Comparison of ENCODE assay signal across 10 cellular contexts in the genomic region with DNA sequence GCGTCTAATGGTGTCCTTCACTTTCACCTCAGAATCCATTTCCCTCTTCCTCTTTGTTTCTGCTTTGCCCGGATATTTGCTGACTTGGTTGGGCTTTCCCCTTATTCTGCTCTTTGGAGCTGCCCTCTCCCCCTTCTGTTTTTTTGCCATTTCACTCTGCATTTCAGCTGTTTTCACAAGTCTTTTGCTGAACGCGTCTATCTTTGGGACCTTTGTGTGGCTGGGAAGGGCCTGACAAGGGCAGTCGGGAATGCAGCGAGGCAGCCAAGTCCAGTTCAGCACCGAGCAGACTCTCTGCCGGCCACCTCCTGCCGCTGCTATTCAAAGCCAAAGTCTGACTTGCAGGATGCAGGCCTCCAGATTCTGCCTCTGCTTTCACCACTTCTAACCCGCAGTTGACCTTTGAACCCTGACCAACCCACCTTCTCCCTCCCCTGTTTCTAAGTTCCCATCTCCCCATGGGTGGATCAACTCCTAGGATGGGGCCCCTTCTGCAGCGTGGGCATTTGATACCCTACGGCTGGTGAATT. TPM values are rescaled to one million over a fixed set of nuclear protein-coding genes. Genes with fewer than 3 reads are reported as not detected.
A peak's percentile ranks its signal among the peaks of the same experiment; 100 is the strongest.
DNase-seq lines count a peak whose midpoint lies in the region; ATAC-seq and TF ChIP-seq lines count a peak whose summit lies in the region.
"Had no signal": no experiment of that assay in that cellular context is flagged by ENCODE, and none has a peak within 500 bp of the region (broad histone marks: within the 10 kb centered on the region; RNA-seq: fewer than 3 reads in every experiment).

No MANE protein-coding gene starts in this region.

- H3K27me3 ChIP-seq in adipocyte (replicated peaks; ENCODE audit: control insufficient read depth, insufficient read depth, low read length), result no peaks in the 10 kb centered on the region
- no peaks in the 10 kb centered on the region for H3K27me3 ChIP-seq in upper lobe of right lung
- H3K27me3 ChIP-seq: neutrophil had no signal

- ATAC-seq in upper lobe of right lung, result peak; percentile 59
- ATAC-seq in activated T-cell treated with anti-CD3 and anti-CD28 coated beads, Interleukin-2, amount 50 U/mL, for 72 hours (replicated peaks in 1 of 2), result no peak
- no peak for ATAC-seq in stimulated activated effector memory CD8-positive, alpha-beta T cell treated with anti-CD3 and anti-CD28 coated beads, Interleukin-12 subunit alpha, Interleukin-12 subunit beta, amount 100 ng/mL, for 72 hours

- H3K9me3 ChIP-seq in adipocyte (ENCODE audit: control insufficient read depth, low read length) (no peaks in the 10 kb centered on the region), upper lobe of right lung (no peaks in the 10 kb centered on the region)
- H3K9me3 ChIP-seq: neutrophil had no signal

- H3K9me3 Mint-ChIP-seq in activated T-cell treated with anti-CD3 and anti-CD28 coated beads, Interleukin-2, amount 50 U/mL, for 72 hours, result no peaks in the 10 kb centered on the region
- no peaks in the 10 kb centered on the region for H3K9me3 Mint-ChIP-seq in stimulated activated effector memory CD8-positive, alpha-beta T cell treated with anti-CD3 and anti-CD28 coated beads, Interleukin-12 subunit alpha, Interleukin-12 subunit beta, amount 100 ng/mL, for 72 hours
- H3K9me3 Mint-ChIP-seq: activated CD4-positive, alpha-beta T cell treated with anti-CD3 and anti-CD28 coated beads, Interleukin-2, amount 10 ng/mL, durations not matched to agents 24 days and 14 days had no signal

- H3K4me3 ChIP-seq in adipocyte (ENCODE audit: low read length) (peak overlapping the region; percentile 60), fibroblast of villous mesenchyme (ENCODE audit: low read depth, low read length) (no peak overlapping the region), upper lobe of right lung (no peak overlapping the region)

- H3K4me1 Mint-ChIP-seq in activated T-cell treated with anti-CD3 and anti-CD28 coated beads, Interleukin-2, amount 50 U/mL, for 72 hours (ENCODE audit: low read depth), result no peaks in the 10 kb centered on the region
- no peaks in the 10 kb centered on the region for H3K4me1 Mint-ChIP-seq in stimulated activated effector memory CD8-positive, alpha-beta T cell treated with anti-CD3 and anti-CD28 coated beads, Interleukin-12 subunit alpha, Interleukin-12 subunit beta, amount 100 ng/mL, for 72 hours
- H3K4me1 Mint-ChIP-seq: activated CD4-positive, alpha-beta T cell treated with anti-CD3 and anti-CD28 coated beads, Interleukin-2, amount 10 ng/mL, durations not matched to agents 24 days and 14 days had no signal

- intact Hi-C loops in upper lobe of right lung (cut with DNase I), result no loop called here

- H3K27ac Mint-ChIP-seq in activated T-cell treated with anti-CD3 and anti-CD28 coated beads, Interleukin-2, amount 50 U/mL, for 72 hours, result no peak overlapping the region
- H3K27ac Mint-ChIP-seq in stimulated activated effector memory CD8-positive, alpha-beta T cell treated with anti-CD3 and anti-CD28 coated beads, Interleukin-12 subunit alpha, Interleukin-12 subunit beta, amount 100 ng/mL, for 72 hours, result no peak overlapping the region
- H3K27ac Mint-ChIP-seq: activated CD4-positive, alpha-beta T cell treated with anti-CD3 and anti-CD28 coated beads, Interleukin-2, amount 10 ng/mL, durations not matched to agents 24 days and 14 days had no signal

- H3K27ac ChIP-seq in upper lobe of right lung, result no peak overlapping the region
- H3K27ac ChIP-seq: neutrophil had no signal

- no peak for TF ChIP-seq CTCF in fibroblast of villous mesenchyme (IDR thresholded peaks at IDR 0.05; ENCODE audit: insufficient read depth, low read depth, low read length)
- TF ChIP-seq CTCF in upper lobe of right lung (IDR thresholded peaks at IDR 0.05), result no peak

- H3K9ac ChIP-seq in adipocyte (ENCODE audit: low read length), result peak overlapping the region; percentile 80

- H3K36me3 Mint-ChIP-seq in activated T-cell treated with anti-CD3 and anti-CD28 coated beads, Interleukin-2, amount 50 U/mL, for 72 hours (ENCODE audit: insufficient read depth in 2 of 2), result no peaks in the 10 kb centered on the region
- H3K36me3 Mint-ChIP-seq in stimulated activated effector memory CD8-positive, alpha-beta T cell treated with anti-CD3 and anti-CD28 coated beads, Interleukin-12 subunit alpha, Interleukin-12 subunit beta, amount 100 ng/mL, for 72 hours, result peaks cover 8% of the 10 kb centered on the region

- no peak overlapping the region for H3K4me3 Mint-ChIP-seq in activated T-cell treated with anti-CD3 and anti-CD28 coated beads, Interleukin-2, amount 50 U/mL, for 72 hours
- H3K4me3 Mint-ChIP-seq in stimulated activated effector memory CD8-positive, alpha-beta T cell treated with anti-CD3 and anti-CD28 coated beads, Interleukin-12 subunit alpha, Interleukin-12 subunit beta, amount 100 ng/mL, for 72 hours, result no peak overlapping the region
- H3K4me3 Mint-ChIP-seq: activated CD4-positive, alpha-beta T cell treated with anti-CD3 and anti-CD28 coated beads, Interleukin-2, amount 10 ng/mL, durations not matched to agents 24 days and 14 days had no signal

- no peaks in the 10 kb centered on the region for H3K36me3 ChIP-seq in adipocyte (ENCODE audit: control insufficient read depth, insufficient read depth, low read length, severe bottlenecking)
- no peaks in the 10 kb centered on the region for H3K36me3 ChIP-seq in upper lobe of right lung
- H3K36me3 ChIP-seq: neutrophil had no signal

- DNase-seq in adipocyte (ENCODE audit: low read depth) (peak; percentile 73), fibroblast of villous mesenchyme (ENCODE audit: low read depth) (peak; percentile 16), myocyte (ENCODE audit: low read depth) (peak; percentile 85), upper lobe of right lung (no peak), NCI-H82 (lab: John Stamatoyannopoulos, UW) (no peak)
- DNase-seq in activated T-cell treated with anti-CD3 and anti-CD28 coated beads, Interleukin-2, amount 50 U/mL, for 72 hours, result no peak
- no peak for DNase-seq in stimulated activated effector memory CD8-positive, alpha-beta T cell treated with anti-CD3 and anti-CD28 coated beads, Interleukin-12 subunit alpha, Interleukin-12 subunit beta, amount 100 ng/mL, for 72 hours (ENCODE audit: low spot score in 2 of 2)
- DNase-seq: activated CD4-positive, alpha-beta T cell treated with anti-CD3 and anti-CD28 coated beads, Interleukin-2, amount 10 ng/mL, durations not matched to agents 24 days and 14 days; effector CD4-positive, alpha-beta T cell had no signal

- peaks cover 9% of the 10 kb centered on the region for H3K4me1 ChIP-seq in adipocyte (ENCODE audit: control insufficient read depth, insufficient read depth, low read length)
- peaks cover 3% of the 10 kb centered on the region for H3K4me1 ChIP-seq in upper lobe of right lung

- no peaks in the 10 kb centered on the region for H3K27me3 Mint-ChIP-seq in activated T-cell treated with anti-CD3 and anti-CD28 coated beads, Interleukin-2, amount 50 U/mL, for 72 hours (ENCODE audit: low read depth)

RNA-seq across cellular contexts. Expression of a gene that starts 38.2 kb away (rescaled TPM):
- 39.6 and 40.6 TPM in 2 replicates for total RNA-seq in fibroblast of villous mesenchyme
- total RNA-seq in myocyte, result 0.51 and 4.4 TPM in 2 replicates
- 1.2 TPM for polyA plus RNA-seq in myocyte (2012)
- total RNA-seq in upper lobe of right lung, result 29.8 TPM
- total RNA-seq in activated T-cell treated with anti-CD3 and anti-CD28 coated beads, Interleukin-2, amount 50 U/mL, for 72 hours, result 1 to 10 TPM; 4.7 to 7.1 TPM

Comparison
In these comparisons a context has a peak if more than half of its experiments do, and no peak if none do; other contexts are left out.
1. DNase-seq: peak in adipocyte (single experiment), fibroblast of villous mesenchyme (single experiment) and myocyte (single experiment); none in upper lobe of right lung (single experiment), activated T-cell treated with anti-CD3 and anti-CD28 coated beads, Interleukin-2, amount 50 U/mL, for 72 hours (0 of 2), NCI-H82 (single experiment) and stimulated activated effector memory CD8-positive, alpha-beta T cell treated with anti-CD3 and anti-CD28 coated beads, Interleukin-12 subunit alpha, Interleukin-12 subunit beta, amount 100 ng/mL, for 72 hours (0 of 2).